12 cellular contexts compared by ENCODE assay signal in the genomic region with DNA sequence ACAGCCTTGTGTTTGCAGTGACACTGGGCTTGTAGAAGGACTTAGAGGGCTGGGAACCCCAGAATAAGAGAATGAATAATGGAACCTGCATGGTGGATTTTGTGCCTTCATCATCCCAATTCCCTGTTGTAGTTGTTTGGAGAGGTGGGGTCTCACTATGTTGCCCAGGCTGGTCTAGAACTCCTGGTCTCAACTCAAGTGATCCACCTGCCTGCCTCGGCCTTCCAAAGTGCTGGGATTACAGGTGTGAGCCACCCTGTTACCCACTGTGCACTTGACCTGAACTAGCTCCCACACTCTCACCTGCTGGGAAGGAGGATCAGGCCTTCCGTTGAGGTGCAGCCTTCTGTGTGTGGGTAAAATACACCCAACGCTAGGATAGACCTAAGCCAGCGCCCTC.
"Had no signal": no experiment of that assay in that cellular context is flagged by ENCODE, and none has a peak within 500 bp of the region (broad histone marks: within the 10 kb centered on the region; RNA-seq: fewer than 3 reads in every experiment).

No MANE protein-coding gene starts in this region.

- ATAC-seq: heart right ventricle; left lobe of liver; stimulated activated naive B cell treated with anti-CD40 and anti-IgM and Interleukin-4, amounts not matched to agents 10 μg/mL and 1 μg/mL and 100 μg/mL, for 72 hours had no signal

- H3K9me3 ChIP-seq: heart right ventricle, upper lobe of left lung had no signal

- H3K36me3 Mint-ChIP-seq: brain; stimulated activated naive B cell treated with anti-CD40 and anti-IgM and Interleukin-4, amounts not matched to agents 10 μg/mL and 1 μg/mL and 100 μg/mL, for 72 hours had no signal

- H3K27ac Mint-ChIP-seq: activated naive CD4-positive, alpha-beta T cell treated with anti-CD3 and anti-CD28 coated beads, Interleukin-2, amount 10 ng/mL, durations not matched to agents 7 days and 5 days; activated T-helper 2 cell treated with anti-CD3 and anti-CD28 coated beads, Interferon-gamma antibody, Interleukin-2, Interleukin-4, amounts not matched to agents 10 μg/mL and 5 μg/mL and 100 μg/mL, durations not matched to agents 14 hours and 24 hours and 36 hours; brain; stimulated activated naive B cell treated with anti-CD40 and anti-IgM and Interleukin-4, amounts not matched to agents 10 μg/mL and 1 μg/mL and 100 μg/mL, for 72 hours had no signal

- H3K9me3 Mint-ChIP-seq: activated naive CD4-positive, alpha-beta T cell treated with anti-CD3 and anti-CD28 coated beads, Interleukin-2, amount 10 ng/mL, durations not matched to agents 7 days and 5 days; activated T-helper 2 cell treated with anti-CD3 and anti-CD28 coated beads, Interferon-gamma antibody, Interleukin-2, Interleukin-4, amounts not matched to agents 10 μg/mL and 5 μg/mL and 100 μg/mL, durations not matched to agents 14 hours and 24 hours and 36 hours; stimulated activated naive B cell treated with anti-CD40 and anti-IgM and Interleukin-4, amounts not matched to agents 10 μg/mL and 1 μg/mL and 100 μg/mL, for 72 hours had no signal

- H3K36me3 ChIP-seq: heart right ventricle, upper lobe of left lung had no signal

- DNase-seq: activated CD4-positive, alpha-beta T cell treated with anti-CD3 and anti-CD28 coated beads, Interleukin-2, amount 50 U/mL, for 1 hour; activated naive CD4-positive, alpha-beta T cell treated with anti-CD3 and anti-CD28 coated beads, Interleukin-2, amount 10 ng/mL, durations not matched to agents 7 days and 5 days; amygdala; effector memory CD4-positive, alpha-beta T cell; heart right ventricle; islet precursor cell; mesenchymal stem cell; stimulated activated naive B cell treated with anti-CD40 and anti-IgM and Interleukin-4, amounts not matched to agents 10 μg/mL and 1 μg/mL and 100 μg/mL, for 72 hours; upper lobe of left lung had no signal

- H3K4me3 ChIP-seq: heart right ventricle, upper lobe of left lung had no signal
